17 cellular contexts compared by ENCODE assay signal in genomic region chr6:11397622-11398450, GRCh38.
"Had no signal": no experiment of that assay in that cellular context is flagged by ENCODE, and none has a peak within 500 bp of the region (broad histone marks: within the 10 kb centered on the region; RNA-seq: fewer than 3 reads in every experiment).

No MANE protein-coding gene starts in this region.

- H3K27ac ChIP-seq: lower lobe of right lung, psoas muscle, sigmoid colon had no signal

- H3K36me3 Mint-ChIP-seq: naive thymus-derived CD8-positive, alpha-beta T cell had no signal

- H3K4me3 ChIP-seq: lower lobe of right lung, psoas muscle, sigmoid colon had no signal

- H3K9me3 ChIP-seq: lower lobe of right lung, psoas muscle, sigmoid colon had no signal

- H3K27ac Mint-ChIP-seq: activated naive CD8-positive, alpha-beta T cell treated with anti-CD3 and anti-CD28 coated beads, Interleukin-2, amount 10 ng/mL, durations not matched to agents 7 days and 5 days; dendritic cell treated with granulocyte-macrophage colony-stimulating factor and Interleukin-4, amounts not matched to agents 40 ng/mL and 50 ng/mL, for 4 days had no signal

- H3K4me3 Mint-ChIP-seq: activated naive CD8-positive, alpha-beta T cell treated with anti-CD3 and anti-CD28 coated beads, Interleukin-2, amount 10 ng/mL, durations not matched to agents 7 days and 5 days; dendritic cell treated with granulocyte-macrophage colony-stimulating factor and Interleukin-4, amounts not matched to agents 40 ng/mL and 50 ng/mL, for 4 days; naive thymus-derived CD8-positive, alpha-beta T cell had no signal

- H3K27me3 Mint-ChIP-seq: activated naive CD8-positive, alpha-beta T cell treated with anti-CD3 and anti-CD28 coated beads, Interleukin-2, amount 10 ng/mL, durations not matched to agents 7 days and 5 days had no signal

- ATAC-seq: naive thymus-derived CD8-positive, alpha-beta T cell; psoas muscle had no signal

- H3K36me3 ChIP-seq: lower lobe of right lung, sigmoid colon had no signal

- DNase-seq: activated CD4-positive, alpha-beta T cell treated with anti-CD3 and anti-CD28 coated beads, Interleukin-2, amount 50 U/mL, for 48 hours; activated CD4-positive, CD25-positive, alpha-beta regulatory T cell treated with anti-CD3 and anti-CD28 coated beads, Interleukin-2, amount 50 U/mL, for 72 hours; activated gamma-delta T cell; activated naive CD8-positive, alpha-beta T cell treated with anti-CD3 and anti-CD28 coated beads, Interleukin-2, amount 10 ng/mL, durations not matched to agents 7 days and 5 days; activated T-cell treated with anti-CD3 and anti-CD28 coated beads, Interleukin-2, amount 50 U/mL, for 48 hours; anterior cingulate cortex; cerebellar nuclear complex; hypothalamus; lower lobe of right lung; naive thymus-derived CD8-positive, alpha-beta T cell; occipital lobe; psoas muscle; sigmoid colon; stimulated activated CD4-positive, alpha-beta T cell treated with anti-CD3 and anti-CD28 coated beads, Interleukin-2, amount 100 ng/mL, for 24 hours; stimulated activated naive CD4-positive, alpha-beta T cell; trophoblast cell had no signal

- H3K9me3 Mint-ChIP-seq: dendritic cell treated with granulocyte-macrophage colony-stimulating factor and Interleukin-4, amounts not matched to agents 40 ng/mL and 50 ng/mL, for 4 days had no signal

- H3K27me3 ChIP-seq: sigmoid colon had no signal

- H3K4me1 ChIP-seq: psoas muscle, sigmoid colon had no signal
